In the genomic region with DNA sequence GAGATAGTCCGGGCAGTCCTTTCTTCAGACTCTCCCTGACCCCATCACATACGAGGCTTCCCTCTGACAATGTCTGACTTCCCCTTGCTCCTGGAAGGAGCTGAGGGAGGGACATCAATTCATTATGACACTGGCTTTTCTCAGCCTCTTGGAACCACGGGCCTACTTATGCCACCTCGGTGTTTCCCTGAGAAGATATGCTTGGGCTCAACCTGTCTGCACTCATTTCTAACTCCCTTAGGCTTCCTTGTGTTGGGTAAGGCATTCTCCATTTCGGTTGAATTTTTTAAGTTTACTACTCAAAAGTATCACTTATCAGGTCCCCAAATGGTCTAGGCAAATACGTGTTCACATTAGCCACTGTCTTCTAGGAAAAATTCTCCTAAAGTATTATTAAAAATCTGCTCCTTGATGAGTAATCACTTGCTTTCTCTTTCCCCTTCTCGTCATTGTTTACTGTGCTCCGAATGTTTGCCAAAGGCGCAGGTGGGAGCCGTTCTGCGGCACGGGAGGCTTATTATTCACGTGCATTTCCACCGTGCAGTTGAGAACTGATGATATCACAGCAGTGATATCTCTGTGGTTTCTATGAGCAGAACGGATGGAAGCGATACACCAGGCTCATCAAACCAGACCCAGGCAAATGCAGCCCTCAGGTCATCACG, we compare ENCODE assay signal across 8 cellular contexts. TPM values are rescaled to one million over a fixed set of nuclear protein-coding genes. Genes with fewer than 3 reads are reported as not detected.
DNase-seq lines count a peak whose midpoint lies in the region; ATAC-seq and TF ChIP-seq lines count a peak whose summit lies in the region.

No MANE protein-coding gene starts in this region.

- H3K4me1 ChIP-seq in Panc1 (ENCODE audit: control insufficient read depth, insufficient read depth, low read length) (peaks cover 23% of the 10 kb centered on the region), GM23338 (ENCODE audit: insufficient read depth) (no peaks in the 10 kb centered on the region)

- no peaks in the 10 kb centered on the region for H4K20me1 ChIP-seq in GM23338 (replicated peaks; ENCODE audit: insufficient read depth)

- in situ Hi-C loops in Panc1 (cut with HindIII; ENCODE audit: low pct_unique_long_range_greater_than_20kb, low sequenced_read_pairs) = no loop called here

- H3K4me3 ChIP-seq in Panc1 (ENCODE audit: low read depth in 2 of 2, low read length in 2 of 2) = peak overlapping the region; percentile 23 to 60; a peak in 3 of 4 replicates
- H3K4me3 ChIP-seq in GM23338 = no peak overlapping the region

- H2AFZ ChIP-seq in GM23338 = no peak overlapping the region; the same call in none of the 2 replicates

- CTCF ChIA-PET in Panc1 (lab: Charles Lee) = no interaction called here

- H3K4me3 Mint-ChIP-seq in GM23338 = no peak overlapping the region

- peak overlapping the region; percentile 83 for H3K27ac ChIP-seq in Panc1 (ENCODE audit: low read length)
- no peak overlapping the region for H3K27ac ChIP-seq in GM23338 (ENCODE audit: low read depth)

- no peak for TF ChIP-seq CTCF in Panc1 (IDR thresholded peaks at IDR 0.05)
- no peak for TF ChIP-seq CTCF in GM23338 (conservative IDR thresholded peaks at IDR 0.05; ENCODE audit: low read depth in 2 of 2)

- H3K9me2 ChIP-seq in GM23338 (ENCODE audit: insufficient read depth) = peaks cover 9% of the 10 kb centered on the region; the same call in 1 of the 2 replicates

- H3K27me3 ChIP-seq in Panc1 (ENCODE audit: control insufficient read depth, insufficient read depth, low read length) (no peaks in the 10 kb centered on the region), GM23338 (ENCODE audit: insufficient read depth) (no peaks in the 10 kb centered on the region)

- H3F3A ChIP-seq in GM23338 (replicated peaks; ENCODE audit: low read depth) = no peaks in the 10 kb centered on the region

- BruUV-seq in Panc1 (replicated peaks; lab: Mats Ljungman, UMichigan) = no TSS peak

- peak; percentile 91 for DNase-seq in DMS153 treated with DMSO at 0.1 percent for 48 hours (lab: John Stamatoyannopoulos, UW; ENCODE audit: unreplicated experiment)
- peak; percentile 38 for DNase-seq in Panc1 (ENCODE audit: low read depth, low spot score)
- DNase-seq in activated T-helper 9 cell treated with anti-CD3 and anti-CD28 coated beads, Interleukin-2, amount 50 U/mL, for 16 hours (ENCODE audit: low read depth) = peak; percentile 62
- peak; percentile 47 to 63 for DNase-seq in stimulated activated CD4-positive, alpha-beta T cell treated with anti-CD3 and anti-CD28 coated beads, Interleukin-15, amount 100 ng/mL, for 1 hour (ENCODE audit: low read depth in 1 of 2, low spot score in 1 of 2)
- DNase-seq in amniotic stem cell (lab: John Stamatoyannopoulos, UW) = no peak
- DNase-seq in GM23338 (ENCODE audit: low spot score) = no peak
- DNase-seq in GOT3 (lab: John Stamatoyannopoulos, UW) = no peak

- H3K79me2 ChIP-seq in GM23338 (replicated peaks; ENCODE audit: insufficient read depth) = no peaks in the 10 kb centered on the region

- POLR2A ChIA-PET in Panc1 (lab: Charles Lee) = interaction anchor here (0.7 kb wide), 1 partner anchor 534 kb away, joined by 7 read pairs; no protein-coding TSS in a partner anchor

- H3K36me3 ChIP-seq in Panc1 (ENCODE audit: control insufficient read depth, insufficient read depth, low read length) = no peaks in the 10 kb centered on the region
- no peaks in the 10 kb centered on the region for H3K36me3 ChIP-seq in GM23338 (ENCODE audit: insufficient read depth)

- H3K27me3 Mint-ChIP-seq in GM23338 (ENCODE audit: insufficient read depth, low read depth, poor library complexity) = peaks cover 4% of the 10 kb centered on the region

- intact Hi-C loops in Panc1 (cut with micrococcal nuclease; ENCODE audit: unreplicated experiment) = no loop called here

- no peaks in the 10 kb centered on the region for H3K4me1 Mint-ChIP-seq in GM23338

- 0 out of 3 replicates have a peak, but pooled peaks cover 2% of the 10 kb centered on the region for H3K9me3 Mint-ChIP-seq in GM23338

- no peak overlapping the region for H3K4me2 ChIP-seq in GM23338

- no peaks in the 10 kb centered on the region for H3K9me3 ChIP-seq in Panc1 (ENCODE audit: control insufficient read depth, insufficient read depth, low read depth, low read length)

- ATAC-seq in Panc1 (peak; percentile 78), GM23338 (no peak), HG02981 (IDR thresholded peaks at IDR 0.05; ENCODE audit: unreplicated experiment) (no peak)

- H3K27ac Mint-ChIP-seq in GM23338 = no peak overlapping the region

- no peaks in the 10 kb centered on the region for H3K36me3 Mint-ChIP-seq in GM23338 (ENCODE audit: low read depth)

TF ChIP-seq in GM23338, 12 proteins besides CTCF, POLR2A, EP300 and RAD21:
- no peak for TF ChIP-seq EZH2 (IDR thresholded peaks at IDR 0.05; ENCODE audit: low read depth, unreplicated experiment)
- TF ChIP-seq NANOG (IDR thresholded peaks at IDR 0.05; ENCODE audit: borderline replicate concordance) = no peak
- TF ChIP-seq CREB1 (CRISPR knock-in tag; IDR thresholded peaks at IDR 0.05; ENCODE audit: low read depth) = no peak
- TF ChIP-seq, protein P1, sequence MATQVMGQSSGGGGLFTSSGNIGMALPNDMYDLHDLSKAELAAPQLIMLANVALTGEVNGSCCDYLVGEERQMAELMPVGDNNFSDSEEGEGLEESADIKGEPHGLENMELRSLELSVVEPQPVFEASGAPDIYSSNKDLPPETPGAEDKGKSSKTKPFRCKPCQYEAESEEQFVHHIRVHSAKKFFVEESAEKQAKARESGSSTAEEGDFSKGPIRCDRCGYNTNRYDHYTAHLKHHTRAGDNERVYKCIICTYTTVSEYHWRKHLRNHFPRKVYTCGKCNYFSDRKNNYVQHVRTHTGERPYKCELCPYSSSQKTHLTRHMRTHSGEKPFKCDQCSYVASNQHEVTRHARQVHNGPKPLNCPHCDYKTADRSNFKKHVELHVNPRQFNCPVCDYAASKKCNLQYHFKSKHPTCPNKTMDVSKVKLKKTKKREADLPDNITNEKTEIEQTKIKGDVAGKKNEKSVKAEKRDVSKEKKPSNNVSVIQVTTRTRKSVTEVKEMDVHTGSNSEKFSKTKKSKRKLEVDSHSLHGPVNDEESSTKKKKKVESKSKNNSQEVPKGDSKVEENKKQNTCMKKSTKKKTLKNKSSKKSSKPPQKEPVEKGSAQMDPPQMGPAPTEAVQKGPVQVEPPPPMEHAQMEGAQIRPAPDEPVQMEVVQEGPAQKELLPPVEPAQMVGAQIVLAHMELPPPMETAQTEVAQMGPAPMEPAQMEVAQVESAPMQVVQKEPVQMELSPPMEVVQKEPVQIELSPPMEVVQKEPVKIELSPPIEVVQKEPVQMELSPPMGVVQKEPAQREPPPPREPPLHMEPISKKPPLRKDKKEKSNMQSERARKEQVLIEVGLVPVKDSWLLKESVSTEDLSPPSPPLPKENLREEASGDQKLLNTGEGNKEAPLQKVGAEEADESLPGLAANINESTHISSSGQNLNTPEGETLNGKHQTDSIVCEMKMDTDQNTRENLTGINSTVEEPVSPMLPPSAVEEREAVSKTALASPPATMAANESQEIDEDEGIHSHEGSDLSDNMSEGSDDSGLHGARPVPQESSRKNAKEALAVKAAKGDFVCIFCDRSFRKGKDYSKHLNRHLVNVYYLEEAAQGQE (IDR thresholded peaks at IDR 0.05; ENCODE audit: unreplicated experiment) = no peak
- no peak for TF ChIP-seq JUNB (IDR thresholded peaks at IDR 0.05; ENCODE audit: unreplicated experiment)
- TF ChIP-seq, protein P2, sequence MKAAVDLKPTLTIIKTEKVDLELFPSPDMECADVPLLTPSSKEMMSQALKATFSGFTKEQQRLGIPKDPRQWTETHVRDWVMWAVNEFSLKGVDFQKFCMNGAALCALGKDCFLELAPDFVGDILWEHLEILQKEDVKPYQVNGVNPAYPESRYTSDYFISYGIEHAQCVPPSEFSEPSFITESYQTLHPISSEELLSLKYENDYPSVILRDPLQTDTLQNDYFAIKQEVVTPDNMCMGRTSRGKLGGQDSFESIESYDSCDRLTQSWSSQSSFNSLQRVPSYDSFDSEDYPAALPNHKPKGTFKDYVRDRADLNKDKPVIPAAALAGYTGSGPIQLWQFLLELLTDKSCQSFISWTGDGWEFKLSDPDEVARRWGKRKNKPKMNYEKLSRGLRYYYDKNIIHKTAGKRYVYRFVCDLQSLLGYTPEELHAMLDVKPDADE (IDR thresholded peaks at IDR 0.05) = no peak

RNA-seq across cellular contexts. Expression of gene ARL4C, which starts 33.1 kb away (rescaled TPM):
- 151 TPM for total RNA-seq in Panc1 (2021; ENCODE audit: unreplicated experiment)
- polyA plus RNA-seq in Panc1 (2012; ENCODE audit: insufficient read length) = 176 TPM
- total RNA-seq in GM23338 (2014; rRNA removed; shearing (Covaris generic)) = 9.1 and 9.9 TPM in 2 replicates
- polyA plus RNA-seq in GM23338 (2016; fragmentation: Nextera tagmentation; extraction: Ambion mirVana) = 5.6 and 5.8 TPM in 2 replicates

Comparison
In these comparisons a context has a peak if more than half of its experiments do, and no peak if none do; other contexts are left out.
1. DNase-seq: peak in DMS153 treated with DMSO at 0.1 percent for 48 hours (single experiment), Panc1 (single experiment), activated T-helper 9 cell treated with anti-CD3 and anti-CD28 coated beads, Interleukin-2, amount 50 U/mL, for 16 hours (single experiment) and stimulated activated CD4-positive, alpha-beta T cell treated with anti-CD3 and anti-CD28 coated beads, Interleukin-15, amount 100 ng/mL, for 1 hour (2 of 2); none in amniotic stem cell (single experiment), GM23338 (single experiment) and GOT3 (single experiment).
2. RNA of gene ARL4C, which starts 33.1 kb away (total RNA-seq): 151 TPM in Panc1 (single experiment); 9.1 to 9.9 TPM in GM23338; every median in the first group is over 10 times any median in the second.